ENCODE assay signal across 15 cellular contexts in genomic region chr10:106672517-106673175, GRCh38.
DNase-seq lines count a peak whose midpoint lies in the region; ATAC-seq and TF ChIP-seq lines count a peak whose summit lies in the region.
"Had no signal": no experiment of that assay in that cellular context is flagged by ENCODE, and none has a peak within 500 bp of the region (broad histone marks: within the 10 kb centered on the region; RNA-seq: fewer than 3 reads in every experiment).

No MANE protein-coding gene starts in this region.

- in situ Hi-C loops in ACHN (cut with HindIII; ENCODE audit: low pct_ligation_motif_present, low pct_unique_long_range_greater_than_20kb, low sequenced_read_pairs) = no loop called here

- peaks cover 0 to 15% (median 0%) of the 10 kb centered on the region in 9 donors for H3K4me1 ChIP-seq in heart right ventricle
- H3K4me1 ChIP-seq in right cardiac atrium (ENCODE audit: control insufficient read depth, insufficient read depth, low read length) = no peaks in the 10 kb centered on the region

- H3K27me3 ChIP-seq in heart right ventricle = no peaks in the 10 kb centered on the region
- H3K27me3 ChIP-seq in right cardiac atrium (ENCODE audit: control insufficient read depth, insufficient read depth) = no peaks in the 10 kb centered on the region

- H3K4me3 ChIP-seq in heart right ventricle (no peak overlapping the region), right cardiac atrium (ENCODE audit: low read length) (no peak overlapping the region)
- H3K4me3 ChIP-seq: GM23248 had no signal

- TF ChIP-seq CTCF in heart right ventricle (IDR thresholded peaks at IDR 0.05) = no peak

- ATAC-seq in heart right ventricle = peak in 6 of 8 donors; percentile 58 to 87 (median 75)
- ATAC-seq in right cardiac atrium = no peak
- ATAC-seq in left ventricle myocardium superior = peak; percentile 91
- ATAC-seq: HCT116, HepG2 had no signal

- H3K9me3 ChIP-seq in heart right ventricle = peaks cover 0 to 17% (median 0%) of the 10 kb centered on the region in 11 donors
- H3K9me3 ChIP-seq in right cardiac atrium (ENCODE audit: control insufficient read depth, low read length) = no peaks in the 10 kb centered on the region

- no peaks in the 10 kb centered on the region for H3K36me3 ChIP-seq in heart right ventricle

- 42 to 61% methylated on average over 6 of the region's 6 CpGs for WGBS in heart right ventricle, 2 donors
- 50% methylated on average over 6 of the region's 6 CpGs for WGBS in right cardiac atrium

- intact Hi-C loops in heart right ventricle (cut with DNase I) = no loop called here
- intact Hi-C loops in right cardiac atrium (cut with DNase I) = no loop called here
- intact Hi-C loops in left ventricle myocardium superior (cut with micrococcal nuclease) = no loop called here

- H3K27ac ChIP-seq in heart right ventricle = peak overlapping the region in 3 of 10 donors; percentile 26 to 41 (median 26)
- H3K27ac ChIP-seq in right cardiac atrium (ENCODE audit: low read length) = no peak overlapping the region
- H3K27ac ChIP-seq: 22Rv1, GM23248 had no signal

- DNase-seq in NCI-H748 (lab: John Stamatoyannopoulos, UW; ENCODE audit: unreplicated experiment) = peak; percentile 42
- no peak for DNase-seq in NCI-H748 treated with DMSO at 0.1 percent for 48 hours (lab: John Stamatoyannopoulos, UW)
- no peak for DNase-seq in heart right ventricle
- DNase-seq in right cardiac atrium = no peak
- DNase-seq in left ventricle myocardium superior = no peak
- no peak for DNase-seq in ACHN
- DNase-seq in stimulated activated CD4-positive, alpha-beta T cell treated with anti-CD3 and anti-CD28 coated beads, Interleukin-4, amount 100 ng/mL, for 24 hours = no peak
- DNase-seq: C1 segment of cervical spinal cord; Calu3; CD4-positive, alpha-beta T cell; DMS 273 treated with DMSO at 0.1 percent for 48 hours; GM23248 had no signal

Comparison
In these comparisons a context has a peak if more than half of its experiments do, and no peak if none do; other contexts are left out.
1. ATAC-seq: peak in heart right ventricle (6 of 8) and left ventricle myocardium superior (single experiment); none in right cardiac atrium (0 of 2).